Comparison of ENCODE assay signal across 9 cellular contexts in the genomic region with DNA sequence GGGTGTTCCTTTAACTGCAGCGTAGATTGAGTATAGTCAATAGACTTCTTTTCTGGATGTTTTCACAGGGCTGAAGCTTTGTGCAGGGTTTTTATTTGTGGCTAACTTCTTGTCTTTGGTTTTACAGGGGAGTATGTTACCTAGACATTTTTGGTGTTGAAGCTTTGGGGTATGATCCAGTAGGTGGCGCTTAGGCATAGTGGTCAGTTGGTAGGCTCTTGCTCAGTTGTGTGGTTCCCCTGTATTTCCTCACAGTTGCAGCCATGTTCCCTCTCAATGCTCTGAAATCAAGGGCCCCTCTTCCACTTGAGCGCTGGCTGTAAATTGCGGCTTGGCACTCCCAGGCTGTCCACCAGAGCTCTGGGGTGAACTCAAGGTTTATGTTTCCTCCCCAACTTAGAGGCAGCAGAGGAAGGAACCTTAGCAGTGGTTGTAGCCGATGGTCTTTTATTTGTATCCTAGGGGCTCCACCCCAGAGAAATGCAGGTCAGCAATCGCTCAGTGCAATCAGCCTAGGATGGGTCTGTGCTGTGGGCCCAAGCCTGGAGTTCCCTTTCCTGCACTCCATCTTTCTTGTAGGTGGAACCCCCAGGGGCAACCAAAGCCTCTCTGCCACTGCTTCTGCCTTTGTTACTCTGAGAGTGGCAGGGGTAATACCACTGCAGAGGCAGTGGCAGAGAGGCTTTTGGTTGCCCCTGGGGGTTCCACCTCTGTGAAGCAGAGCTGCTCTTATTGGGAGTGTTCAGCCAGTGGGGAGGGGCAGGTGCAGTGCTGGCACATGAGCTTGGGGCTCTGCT. TPM values are rescaled to one million over a fixed set of nuclear protein-coding genes. Genes with fewer than 3 reads are reported as not detected.
A peak's percentile ranks its signal among the peaks of the same experiment; 100 is the strongest.
DNase-seq lines count a peak whose midpoint lies in the region; ATAC-seq and TF ChIP-seq lines count a peak whose summit lies in the region.
"Had no signal": no experiment of that assay in that cellular context is flagged by ENCODE, and none has a peak within 500 bp of the region (broad histone marks: within the 10 kb centered on the region; RNA-seq: fewer than 3 reads in every experiment).

No MANE protein-coding gene starts in this region.

- no peaks in the 10 kb centered on the region for H3K4me1 ChIP-seq in ascending aorta
- no peaks in the 10 kb centered on the region for H3K4me1 ChIP-seq in iPS DF 6.9 (ENCODE audit: control insufficient read depth, insufficient read depth, low read length)

- in situ Hi-C loops in GM13976 (cut with MboI; ENCODE audit: low sequenced_read_pairs, unreplicated experiment): no loop called here

- intact Hi-C loops in ascending aorta (cut with DNase I): loop anchor here (1.0 to 10.0 kb wide), 3 partner anchors 234 to 1356 kb away; no protein-coding TSS in a partner anchor

- no peak overlapping the region for H3K27ac ChIP-seq in ascending aorta
- no peak overlapping the region for H3K27ac ChIP-seq in iPS DF 6.9 (ENCODE audit: low read length)
- H3K27ac ChIP-seq: ovary had no signal

- no peaks in the 10 kb centered on the region for H3K27me3 ChIP-seq in ascending aorta
- no peaks in the 10 kb centered on the region for H3K27me3 ChIP-seq in iPS DF 6.9 (ENCODE audit: control insufficient read depth, insufficient read depth, low read length)
- H3K27me3 ChIP-seq: ovary had no signal

- H3K9me3 ChIP-seq in ascending aorta (no peaks in the 10 kb centered on the region), iPS DF 6.9 (ENCODE audit: control insufficient read depth, insufficient read depth, low read length) (no peaks in the 10 kb centered on the region)
- H3K9me3 ChIP-seq: ovary had no signal

- peak; percentile 76 for ATAC-seq in HG02885 (IDR thresholded peaks at IDR 0.05; ENCODE audit: poor library complexity, unreplicated experiment)

- H3K36me3 ChIP-seq in ascending aorta (no peaks in the 10 kb centered on the region), iPS DF 6.9 (ENCODE audit: control insufficient read depth, insufficient read depth, low read length) (no peaks in the 10 kb centered on the region)
- H3K36me3 ChIP-seq: ovary had no signal

- no CpG with 5 or more reads among the region's 6 CpGs for WGBS in iPS DF 6.9 (ENCODE audit: insufficient coverage, insufficient read length)

- TF ChIP-seq CTCF in AG09309 (IDR thresholded peaks at IDR 0.05; ENCODE audit: control insufficient read depth, insufficient read depth, low read depth, low read length, missing control alignments): peak; percentile 70
- peak; percentile 58 for TF ChIP-seq CTCF in GM13976 (IDR thresholded peaks at IDR 0.05; ENCODE audit: borderline replicate concordance, control extremely low read depth, extremely low read depth, insufficient read depth, missing control alignments)
- peak; percentile 16 to 50 (median 36) for TF ChIP-seq CTCF in ascending aorta (IDR thresholded peaks at IDR 0.05)

- DNase-seq in AG09309 (ENCODE audit: low read depth): peak; percentile 31
- peak; percentile 56 for DNase-seq in GM13976 (ENCODE audit: low spot score)
- peak; percentile 27 for DNase-seq in NOMO-1 treated with dmso at 0.1 percent for 144 hours (lab: John Stamatoyannopoulos, UW; ENCODE audit: unreplicated experiment)
- no peak for DNase-seq in ascending aorta (ENCODE audit: low spot score in 2 of 2)
- peak; percentile 58 for DNase-seq in iPS DF 6.9 (ENCODE audit: low read depth, low spot score)
- DNase-seq in stimulated activated CD4-positive, alpha-beta T cell treated with anti-CD3 and anti-CD28 coated beads, Interleukin-4, amount 100 ng/mL, for 1 hour: peak; percentile 12
- DNase-seq in DMS79 (lab: John Stamatoyannopoulos, UW): no peak

- H3K4me3 ChIP-seq in AG09309 (ENCODE audit: control insufficient read depth, low read depth, low read length): no peak overlapping the region
- no peak overlapping the region for H3K4me3 ChIP-seq in ascending aorta
- H3K4me3 ChIP-seq in iPS DF 6.9 (ENCODE audit: low read length): no peak overlapping the region
- H3K4me3 ChIP-seq: ovary had no signal

RNA-seq across cellular contexts. Expression of gene CMAS, which starts 55.1 kb away (rescaled TPM):
- 13.7 TPM for total RNA-seq in ascending aorta

Comparison
In these comparisons a context has a peak if more than half of its experiments do, and no peak if none do; other contexts are left out.
1. DNase-seq: peak in AG09309 (single experiment), GM13976 (single experiment), NOMO-1 treated with dmso at 0.1 percent for 144 hours (single experiment), iPS DF 6.9 (single experiment) and stimulated activated CD4-positive, alpha-beta T cell treated with anti-CD3 and anti-CD28 coated beads, Interleukin-4, amount 100 ng/mL, for 1 hour (single experiment); none in ascending aorta (0 of 2) and DMS79 (single experiment).
2. Peak in every context shown above with its lines, with median percentiles within 50 percentile points of each other: CTCF ChIP-seq.